Comparison of ENCODE assay signal across 8 cellular contexts in genomic region chr14:104680056-104680805, GRCh38. TPM values are rescaled to one million over a fixed set of nuclear protein-coding genes. Genes with fewer than 3 reads are reported as not detected.
DNase-seq lines count a peak whose midpoint lies in the region; ATAC-seq, FAIRE-seq and TF ChIP-seq lines count a peak whose summit lies in the region.

No MANE protein-coding gene starts in this region.

- CTCF ChIA-PET in HEK293 (lab: Yijun Ruan, JAX) (interaction anchor here (1.0 kb wide), 1 partner anchor 10 kb away, joined by 3 read pairs; no protein-coding TSS in a partner anchor), WTC11 (lab: Charles Lee) (interaction anchor here (0.8 to 4.0 kb wide), 7 partner anchors 14 to 45 kb away, joined by 3 to 35 read pairs (median 7); no protein-coding TSS in a partner anchor)

- DNase-seq in WTC11 (ENCODE audit: low spot score) (no peak), left ventricle myocardium inferior (peak; percentile 23), small intestine (peak; percentile 78), HuH-7.5 (ENCODE audit: low spot score) (no peak)

- H3K27me3 ChIP-seq in left ventricle myocardium inferior (ENCODE audit: low read depth) = no peaks in the 10 kb centered on the region
- H3K27me3 ChIP-seq in small intestine (ENCODE audit: control insufficient read depth in 2 of 2, insufficient read depth in 2 of 2, low read length in 2 of 2) = no peaks in the 10 kb centered on the region

- H3K4me1 ChIP-seq in HEK293 (ENCODE audit: control insufficient read depth, insufficient read depth, low read length) (peaks cover 13% of the 10 kb centered on the region; the same call in 1 of the 2 replicates), left ventricle myocardium inferior (peaks cover 68% of the 10 kb centered on the region), small intestine (ENCODE audit: control insufficient read depth in 2 of 2, insufficient read depth in 1 of 2, low read depth in 1 of 2, low read length in 1 of 2) (peaks cover 11 to 31% of the 10 kb centered on the region in 2 donors)

- peaks cover 8% of the 10 kb centered on the region for H3K9me3 Mint-ChIP-seq in WTC11

- intact Hi-C loops in left ventricle myocardium inferior (cut with micrococcal nuclease) = no loop called here

- peaks cover 60% of the 10 kb centered on the region for H3K4me1 Mint-ChIP-seq in WTC11

- peaks cover 10% of the 10 kb centered on the region for H3K27me3 Mint-ChIP-seq in WTC11 (ENCODE audit: low read depth)

- WGBS in small intestine, 3 donors = 41 to 69% (median 50%) methylated on average over 19 to 21 of the region's 21 CpGs

- H3K36me3 ChIP-seq in HEK293 (ENCODE audit: control insufficient read depth in 2 of 2, insufficient read depth in 1 of 2, low read length in 2 of 2) (no peaks in the 10 kb centered on the region), left ventricle myocardium inferior (no peaks in the 10 kb centered on the region), small intestine (ENCODE audit: control insufficient read depth in 2 of 2, insufficient read depth in 2 of 2, low read length in 2 of 2) (no peaks in the 10 kb centered on the region)

- no peak overlapping the region for H3K27ac ChIP-seq in HEK293 (ENCODE audit: extremely low read depth, low read depth, low read length)
- peak overlapping the region; percentile 95 for H3K27ac ChIP-seq in left ventricle myocardium inferior (replicated peaks)
- H3K27ac ChIP-seq in small intestine (ENCODE audit: low read depth in 1 of 2, low read length in 1 of 2) = peak overlapping the region; percentile 88 to 95

- FAIRE-seq in small intestine (lab: Jason Lieb, UNC) = no peak

- H3K9me3 ChIP-seq in HEK293 (ENCODE audit: control insufficient read depth, insufficient read depth, low read depth, low read length) = no peaks in the 10 kb centered on the region
- H3K9me3 ChIP-seq in left ventricle myocardium inferior (replicated peaks) = no peaks in the 10 kb centered on the region
- no peaks in the 10 kb centered on the region for H3K9me3 ChIP-seq in small intestine (ENCODE audit: control insufficient read depth, low read depth)

- ATAC-seq in WTC11 (no peak), GM18870 (IDR thresholded peaks at IDR 0.05; ENCODE audit: unreplicated experiment) (no peak), GM21576 (IDR thresholded peaks at IDR 0.05; ENCODE audit: unreplicated experiment) (no peak), HG02870 (IDR thresholded peaks at IDR 0.05; ENCODE audit: unreplicated experiment) (no peak)

- TF ChIP-seq CTCF in HEK293 (tag by site-specific recombination; IDR thresholded peaks at IDR 0.05) = no peak
- no peak for TF ChIP-seq CTCF in WTC11 (IDR thresholded peaks at IDR 0.05)
- no peak for TF ChIP-seq CTCF in left ventricle myocardium inferior (IDR thresholded peaks at IDR 0.05; ENCODE audit: borderline replicate concordance)

- H3K36me3 Mint-ChIP-seq in WTC11 = peaks cover 3% of the 10 kb centered on the region; the same call in 1 of the 2 replicates

- peak overlapping the region; percentile 37 for H3K4me3 Mint-ChIP-seq in WTC11

- POLR2A ChIA-PET in HEK293 (lab: Yijun Ruan, JAX) (no interaction called here), WTC11 (lab: Charles Lee) (interaction anchor here (1.1 kb wide), 1 partner anchor 17 kb away, joined by 4 read pairs; no protein-coding TSS in a partner anchor)

- no peak overlapping the region for H3K4me3 ChIP-seq in HEK293 (ENCODE audit: low read depth, low read length)
- H3K4me3 ChIP-seq in left ventricle myocardium inferior = no peak overlapping the region
- no peak overlapping the region for H3K4me3 ChIP-seq in small intestine (ENCODE audit: low read depth in 1 of 2, low read length in 2 of 2)

- peak overlapping the region; percentile 82; the same call in 1 of the 2 replicates for H3K27ac Mint-ChIP-seq in WTC11

TF ChIP-seq in HEK293, 187 proteins besides CTCF, POLR2A, EP300 and RAD21 (continues in another document):
- TF ChIP-seq BCL11B (tag by site-specific recombination; IDR thresholded peaks at IDR 0.05; ENCODE audit: low read depth) (no peak), ZNF791 (tag by site-specific recombination; IDR thresholded peaks at IDR 0.05) (no peak), KLF17 (tag by site-specific recombination; IDR thresholded peaks at IDR 0.05) (peak; percentile 35; the same call in 1 of the 2 replicates)

TF ChIP-seq in WTC11, 78 proteins besides CTCF, POLR2A, EP300 and RAD21 (continues in another document):
- TF ChIP-seq MXD4 (CRISPR knock-in tag; IDR thresholded peaks at IDR 0.05; ENCODE audit: borderline replicate concordance) (no peak), CREB1 (CRISPR knock-in tag; IDR thresholded peaks at IDR 0.05) (no peak), OVOL2 (CRISPR knock-in tag; IDR thresholded peaks at IDR 0.05; ENCODE audit: borderline replicate concordance) (no peak), SMAD3 (CRISPR knock-in tag; IDR thresholded peaks at IDR 0.05; ENCODE audit: borderline replicate concordance) (no peak), PREB (CRISPR knock-in tag; IDR thresholded peaks at IDR 0.05; ENCODE audit: borderline replicate concordance) (no peak), ARID4B (CRISPR knock-in tag; IDR thresholded peaks at IDR 0.05; ENCODE audit: borderline replicate concordance) (no peak), ELF4 (CRISPR knock-in tag; IDR thresholded peaks at IDR 0.05; ENCODE audit: low read depth) (no peak), MLX (CRISPR knock-in tag; IDR thresholded peaks at IDR 0.05) (no peak), NFE2L1 (CRISPR knock-in tag; IDR thresholded peaks at IDR 0.05) (no peak), ZNF423 (CRISPR knock-in tag; IDR thresholded peaks at IDR 0.05) (no peak), ZBTB21 (CRISPR knock-in tag; IDR thresholded peaks at IDR 0.05; ENCODE audit: borderline replicate concordance) (no peak), RELA (CRISPR knock-in tag; IDR thresholded peaks at IDR 0.05; ENCODE audit: borderline replicate concordance) (no peak), ZNF232 (CRISPR knock-in tag; IDR thresholded peaks at IDR 0.05) (no peak), NR3C1 (CRISPR knock-in tag; conservative IDR thresholded peaks at IDR 0.05; ENCODE audit: low read depth) (no peak)

RNA-seq across cellular contexts. Expression of gene INF2, which starts 9.2 kb away (rescaled TPM):
- total RNA-seq in WTC11 (2021) = 69.0 to 82.4 TPM (median 72.4 TPM) in 3 replicates
- total RNA-seq in left ventricle myocardium inferior = 28.5 TPM
- 100 to 1,000 TPM in 2 of 3 donors, 10 to 100 TPM in 1; 76.6 to 364 (median 317) TPM for polyA plus RNA-seq in small intestine

RNA-seq across cellular contexts. Expression of gene ADSS1, which starts 43.8 kb away (rescaled TPM):
- total RNA-seq in WTC11 (2021) (10.0 to 13.3 TPM (median 12.0 TPM) in 3 replicates), left ventricle myocardium inferior (218 TPM)
- polyA plus RNA-seq in small intestine = 10 to 100 TPM in 1 of 3 donors, 1 to 10 TPM in 2; 3.6 to 12.7 (median 6.0) TPM

Comparison
In these comparisons a context has a peak if more than half of its experiments do, and no peak if none do; other contexts are left out.
1. DNase-seq: peak in left ventricle myocardium inferior (single experiment) and small intestine (single experiment); none in WTC11 (single experiment) and HuH-7.5 (single experiment).
2. RNA of gene ADSS1, which starts 43.8 kb away (total RNA-seq): 218 TPM in left ventricle myocardium inferior (single experiment); 10.0 to 13.3 TPM in WTC11; every median in the first group is over 10 times any median in the second.